1 cellular context compared by ENCODE assay signal in genomic region chr1:201781447-201781846, GRCh38.
TF ChIP-seq lines count a peak whose summit lies in the region.

No MANE protein-coding gene starts in this region.

TF ChIP-seq in HepG2, 621 proteins besides CTCF, POLR2A, EP300 and RAD21:
- TF ChIP-seq ZNF639 (CRISPR knock-in tag; conservative IDR thresholded peaks at IDR 0.05) (no peak), YEATS2 (CRISPR knock-in tag; IDR thresholded peaks at IDR 0.05; ENCODE audit: borderline replicate concordance) (no peak), ZNF780A (CRISPR knock-in tag; IDR thresholded peaks at IDR 0.05) (no peak), SP2 (CRISPR knock-in tag; IDR thresholded peaks at IDR 0.05) (no peak), POLR2G (IDR thresholded peaks at IDR 0.05; ENCODE audit: low read depth, low read length) (no peak), SMAD1 (CRISPR knock-in tag; IDR thresholded peaks at IDR 0.05; ENCODE audit: borderline replicate concordance, low read depth) (no peak), ZBTB26 (CRISPR knock-in tag; IDR thresholded peaks at IDR 0.05; ENCODE audit: borderline replicate concordance) (no peak), ZNF740 (CRISPR knock-in tag; IDR thresholded peaks at IDR 0.05) (no peak), SRF (IDR thresholded peaks at IDR 0.05; ENCODE audit: low read depth, low read length) (no peak), MXD4 (CRISPR knock-in tag; IDR thresholded peaks at IDR 0.05) (no peak), ZNF225 (CRISPR knock-in tag; IDR thresholded peaks at IDR 0.05) (no peak), ARID2 (CRISPR knock-in tag; IDR thresholded peaks at IDR 0.05; ENCODE audit: borderline replicate concordance) (no peak), MATR3 (CRISPR knock-in tag; IDR thresholded peaks at IDR 0.05) (no peak), XBP1 (CRISPR knock-in tag; IDR thresholded peaks at IDR 0.05) (no peak), HNRNPL (IDR thresholded peaks at IDR 0.05; ENCODE audit: low read depth, low read length) (no peak)
TF ChIP-seq in HepG2: peak in this region for 0.
